ENCODE assay signal across 8 cellular contexts in the genomic region with DNA sequence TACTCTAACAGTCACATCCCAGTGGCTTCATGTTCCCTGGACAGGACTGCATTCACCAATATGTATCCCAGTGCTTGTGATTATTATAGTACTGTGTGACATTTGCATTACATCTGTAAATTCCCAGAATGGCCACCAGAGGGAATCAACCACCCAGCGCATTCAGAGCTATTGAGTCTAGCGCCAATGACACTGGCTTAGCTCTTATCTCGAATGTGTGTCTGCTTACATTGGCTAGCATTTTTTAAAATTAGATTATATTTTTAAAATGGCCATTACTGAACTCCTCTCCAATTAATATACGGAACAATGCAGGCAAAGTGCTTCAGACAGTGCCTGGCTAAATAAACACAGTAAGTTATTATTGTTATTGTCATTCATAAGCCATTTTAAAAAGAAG. TPM values are rescaled to one million over a fixed set of nuclear protein-coding genes. Genes with fewer than 3 reads are reported as not detected.
DNase-seq lines count a peak whose midpoint lies in the region; ATAC-seq and TF ChIP-seq lines count a peak whose summit lies in the region.

No MANE protein-coding gene starts in this region.

- DNase-seq in Right ventricle myocardium inferior (ENCODE audit: missing footprints) (no peak), cardiac septum (ENCODE audit: low spot score) (no peak), HEK293T (ENCODE audit: extremely low spot score) (peak; percentile 64), NB4 (ENCODE audit: low read depth) (peak; percentile 71), SK-N-DZ (ENCODE audit: low spot score) (peak; percentile 88), cerebellum (ENCODE audit: low spot score) (peak; percentile 72), left kidney (ENCODE audit: low read depth, low spot score) (peak; percentile 86)
- DNase-seq in stimulated activated effector memory CD8-positive, alpha-beta T cell treated with anti-CD3 and anti-CD28 coated beads, Interleukin-12 subunit alpha, Interleukin-12 subunit beta, amount 100 ng/mL, for 72 hours (ENCODE audit: low spot score in 2 of 2) = peak in 1 of 2 donors; percentile 58

- peak; percentile 93 for ATAC-seq in Right ventricle myocardium inferior
- peak; percentile 85 for ATAC-seq in stimulated activated effector memory CD8-positive, alpha-beta T cell treated with anti-CD3 and anti-CD28 coated beads, Interleukin-12 subunit alpha, Interleukin-12 subunit beta, amount 100 ng/mL, for 72 hours

- peaks cover 7% of the 10 kb centered on the region for H3K4me1 Mint-ChIP-seq in stimulated activated effector memory CD8-positive, alpha-beta T cell treated with anti-CD3 and anti-CD28 coated beads, Interleukin-12 subunit alpha, Interleukin-12 subunit beta, amount 100 ng/mL, for 72 hours

- H3K27ac Mint-ChIP-seq in stimulated activated effector memory CD8-positive, alpha-beta T cell treated with anti-CD3 and anti-CD28 coated beads, Interleukin-12 subunit alpha, Interleukin-12 subunit beta, amount 100 ng/mL, for 72 hours = no peak overlapping the region

- POLR2A ChIA-PET in HEK293T (lab: Yijun Ruan, JAX) = no interaction called here

- H3K4me3 ChIP-seq in NB4 (ENCODE audit: low read depth, low read length) = no peak overlapping the region

- CTCF ChIA-PET in HEK293T (lab: Yijun Ruan, JAX) = interaction anchor here (0.6 to 3.2 kb wide), 32 partner anchors 11 to 927 kb away, joined by 3 to 27 read pairs (median 4); no protein-coding TSS in a partner anchor

- no peak overlapping the region for H3K4me3 Mint-ChIP-seq in stimulated activated effector memory CD8-positive, alpha-beta T cell treated with anti-CD3 and anti-CD28 coated beads, Interleukin-12 subunit alpha, Interleukin-12 subunit beta, amount 100 ng/mL, for 72 hours

- no peaks in the 10 kb centered on the region for H3K36me3 Mint-ChIP-seq in stimulated activated effector memory CD8-positive, alpha-beta T cell treated with anti-CD3 and anti-CD28 coated beads, Interleukin-12 subunit alpha, Interleukin-12 subunit beta, amount 100 ng/mL, for 72 hours

- peak; percentile 83 for TF ChIP-seq CTCF in NB4 (IDR thresholded peaks at IDR 0.05; ENCODE audit: low read depth, low read length)

- intact Hi-C loops in Right ventricle myocardium inferior (cut with DNase I) (loop anchor here (1.0 to 10.0 kb wide), 4 partner anchors 35 to 486 kb away; a partner anchor contains a TSS), cardiac septum (cut with DNase I) (loop anchor here (2.0 to 10.0 kb wide), 3 partner anchors 185 to 485 kb away; a partner anchor contains a TSS)

- no peaks in the 10 kb centered on the region for H3K9me3 Mint-ChIP-seq in stimulated activated effector memory CD8-positive, alpha-beta T cell treated with anti-CD3 and anti-CD28 coated beads, Interleukin-12 subunit alpha, Interleukin-12 subunit beta, amount 100 ng/mL, for 72 hours

- TF ChIP-seq POLR2A in NB4 (IDR thresholded peaks at IDR 0.05; ENCODE audit: extremely low read depth, insufficient read length) = no peak

TF ChIP-seq in HEK293T, 16 proteins besides CTCF, POLR2A, EP300 and RAD21:
- no peak for TF ChIP-seq NFRKB (IDR thresholded peaks at IDR 0.05)
- no peak for TF ChIP-seq TARDBP (IDR thresholded peaks at IDR 0.05)
- TF ChIP-seq, protein P1, sequence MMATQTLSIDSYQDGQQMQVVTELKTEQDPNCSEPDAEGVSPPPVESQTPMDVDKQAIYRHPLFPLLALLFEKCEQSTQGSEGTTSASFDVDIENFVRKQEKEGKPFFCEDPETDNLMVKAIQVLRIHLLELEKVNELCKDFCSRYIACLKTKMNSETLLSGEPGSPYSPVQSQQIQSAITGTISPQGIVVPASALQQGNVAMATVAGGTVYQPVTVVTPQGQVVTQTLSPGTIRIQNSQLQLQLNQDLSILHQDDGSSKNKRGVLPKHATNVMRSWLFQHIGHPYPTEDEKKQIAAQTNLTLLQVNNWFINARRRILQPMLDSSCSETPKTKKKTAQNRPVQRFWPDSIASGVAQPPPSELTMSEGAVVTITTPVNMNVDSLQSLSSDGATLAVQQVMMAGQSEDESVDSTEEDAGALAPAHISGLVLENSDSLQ (IDR thresholded peaks at IDR 0.05) = no peak
- TF ChIP-seq L3MBTL2 (conservative IDR thresholded peaks at IDR 0.05) = no peak
- no peak for TF ChIP-seq FOXM1 (IDR thresholded peaks at IDR 0.05; ENCODE audit: borderline replicate concordance)
- no peak for TF ChIP-seq ARNT (IDR thresholded peaks at IDR 0.05)
- no peak for TF ChIP-seq SP1 (IDR thresholded peaks at IDR 0.05)
- TF ChIP-seq CTBP1 (IDR thresholded peaks at IDR 0.05; ENCODE audit: borderline replicate concordance) = no peak
- no peak for TF ChIP-seq SUZ12 (IDR thresholded peaks at IDR 0.05)
- TF ChIP-seq BHLHE40 (IDR thresholded peaks at IDR 0.05; ENCODE audit: borderline replicate concordance) = no peak
- no peak for TF ChIP-seq HDGF (IDR thresholded peaks at IDR 0.05; ENCODE audit: borderline replicate concordance)
- no peak for TF ChIP-seq FOXK2 (IDR thresholded peaks at IDR 0.05)

RNA-seq across cellular contexts. Expression of a gene that starts 36.3 kb away (rescaled TPM):
- total RNA-seq in Right ventricle myocardium inferior (2.3 TPM), cardiac septum (2.6 TPM), cerebellum (24.3 TPM)
- 16.8 and 19.0 TPM in 2 replicates for polyA plus RNA-seq in SK-N-DZ (2014; cell fraction: cytosol; rRNA removed)
- polyA plus RNA-seq in SK-N-DZ (2014; cell fraction: nucleus; rRNA removed) = 7.2 and 7.3 TPM in 2 replicates

Comparison
In these comparisons a context has a peak if more than half of its experiments do, and no peak if none do; other contexts are left out.
1. DNase-seq: peak in HEK293T (single experiment), NB4 (single experiment), SK-N-DZ (single experiment), cerebellum (single experiment) and left kidney (single experiment); none in Right ventricle myocardium inferior (single experiment) and cardiac septum (single experiment).